1 cellular context compared by ENCODE assay signal in the genomic region with DNA sequence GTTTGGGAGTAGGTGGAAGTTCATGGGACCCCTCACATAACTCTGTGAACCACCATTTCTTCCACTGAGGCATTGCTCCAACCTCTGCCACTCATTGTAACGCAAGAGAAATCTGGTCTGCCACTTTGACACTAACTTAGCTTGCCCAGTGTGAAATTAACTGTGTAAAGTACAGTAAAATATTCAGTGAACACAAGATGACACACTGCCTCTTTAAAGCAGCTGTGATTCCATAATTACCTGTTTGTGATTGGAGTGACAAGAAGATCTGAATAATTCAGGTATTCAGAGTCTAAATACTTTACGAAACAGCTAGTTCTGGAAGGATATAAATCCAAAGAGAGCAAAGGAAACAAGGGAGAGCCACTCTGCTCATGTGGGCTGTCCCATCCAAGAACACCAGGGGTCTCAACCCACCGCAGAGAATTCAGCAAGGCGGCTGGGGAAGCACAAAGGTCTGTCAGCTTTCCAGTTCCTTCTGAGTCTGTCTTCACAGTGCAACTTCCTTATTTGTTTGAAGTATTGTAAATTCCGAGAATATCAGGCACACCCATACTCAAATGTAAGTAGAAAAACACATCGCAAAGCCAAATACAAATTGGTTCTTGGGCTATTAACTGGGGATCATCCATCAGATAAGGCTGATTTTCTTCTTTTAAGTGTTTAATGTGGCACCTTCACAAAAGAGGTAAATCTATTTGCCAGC.
A peak's percentile ranks its signal among the peaks of the same experiment; 100 is the strongest.
TF ChIP-seq lines count a peak whose summit lies in the region.

No MANE protein-coding gene starts in this region.

TF ChIP-seq in K562, 482 proteins besides CTCF, POLR2A, EP300 and RAD21 (continued from another document):
- TF ChIP-seq POLR3A (IDR thresholded peaks at IDR 0.05; ENCODE audit: borderline replicate concordance, extremely low read depth, insufficient read depth, insufficient read length): no peak
- TF ChIP-seq, protein P1, sequence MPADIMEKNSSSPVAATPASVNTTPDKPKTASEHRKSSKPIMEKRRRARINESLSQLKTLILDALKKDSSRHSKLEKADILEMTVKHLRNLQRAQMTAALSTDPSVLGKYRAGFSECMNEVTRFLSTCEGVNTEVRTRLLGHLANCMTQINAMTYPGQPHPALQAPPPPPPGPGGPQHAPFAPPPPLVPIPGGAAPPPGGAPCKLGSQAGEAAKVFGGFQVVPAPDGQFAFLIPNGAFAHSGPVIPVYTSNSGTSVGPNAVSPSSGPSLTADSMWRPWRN (IDR thresholded peaks at IDR 0.05; ENCODE audit: low read depth): no peak
- TF ChIP-seq, protein P2, sequence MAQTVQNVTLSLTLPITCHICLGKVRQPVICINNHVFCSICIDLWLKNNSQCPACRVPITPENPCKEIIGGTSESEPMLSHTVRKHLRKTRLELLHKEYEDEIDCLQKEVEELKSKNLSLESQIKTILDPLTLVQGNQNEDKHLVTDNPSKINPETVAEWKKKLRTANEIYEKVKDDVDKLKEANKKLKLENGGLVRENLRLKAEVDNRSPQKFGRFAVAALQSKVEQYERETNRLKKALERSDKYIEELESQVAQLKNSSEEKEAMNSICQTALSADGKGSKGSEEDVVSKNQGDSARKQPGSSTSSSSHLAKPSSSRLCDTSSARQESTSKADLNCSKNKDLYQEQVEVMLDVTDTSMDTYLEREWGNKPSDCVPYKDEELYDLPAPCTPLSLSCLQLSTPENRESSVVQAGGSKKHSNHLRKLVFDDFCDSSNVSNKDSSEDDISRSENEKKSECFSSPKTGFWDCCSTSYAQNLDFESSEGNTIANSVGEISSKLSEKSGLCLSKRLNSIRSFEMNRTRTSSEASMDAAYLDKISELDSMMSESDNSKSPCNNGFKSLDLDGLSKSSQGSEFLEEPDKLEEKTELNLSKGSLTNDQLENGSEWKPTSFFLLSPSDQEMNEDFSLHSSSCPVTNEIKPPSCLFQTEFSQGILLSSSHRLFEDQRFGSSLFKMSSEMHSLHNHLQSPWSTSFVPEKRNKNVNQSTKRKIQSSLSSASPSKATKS (CRISPR knock-in tag; IDR thresholded peaks at IDR 0.05): no peak
- peak; percentile 39; the same call in 1 of the 2 replicates for TF ChIP-seq SPI1 (IDR thresholded peaks at IDR 0.05; ENCODE audit: borderline replicate concordance, low read depth, low read length)
